In the genomic region with DNA sequence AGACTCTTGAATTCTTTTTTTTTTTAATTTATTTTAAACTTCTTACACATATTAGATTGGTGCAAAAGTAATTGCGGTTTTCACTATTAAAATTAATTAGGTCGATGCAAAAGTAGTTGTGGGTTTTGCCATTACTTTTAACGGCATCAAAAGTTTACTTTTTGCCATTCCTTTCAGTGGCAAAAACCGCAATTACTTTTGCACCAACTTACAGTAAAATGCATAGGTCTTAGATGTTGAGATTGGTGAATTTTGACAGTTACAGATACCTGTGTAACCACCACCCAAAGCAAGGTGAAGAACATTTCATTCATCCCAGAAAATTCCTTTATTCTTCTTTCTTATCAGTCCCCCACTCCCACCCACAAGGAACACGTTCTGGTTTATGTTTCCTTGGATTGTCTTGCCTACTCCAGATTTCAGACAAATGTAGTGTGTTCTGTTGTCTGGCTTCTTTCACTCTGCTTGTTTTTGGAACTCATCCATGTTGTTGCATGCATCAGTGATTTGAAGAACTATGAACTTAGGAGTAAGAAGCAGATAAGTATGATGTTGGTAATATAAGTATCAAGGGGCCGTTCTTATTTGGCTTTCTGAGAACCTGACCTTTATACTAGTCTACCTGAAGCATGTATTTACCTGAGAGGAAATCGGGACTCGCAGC, we compare ENCODE assay signal across 21 cellular contexts.
"Had no signal": no experiment of that assay in that cellular context is flagged by ENCODE, and none has a peak within 500 bp of the region (broad histone marks: within the 10 kb centered on the region; RNA-seq: fewer than 3 reads in every experiment).

No MANE protein-coding gene starts in this region.

- H3K9me3 ChIP-seq: adrenal gland, gastrocnemius medialis, thyroid gland had no signal

- H3K36me3 ChIP-seq: adrenal gland, cardiac muscle cell, gastrocnemius medialis, thyroid gland, WERI-Rb-1 had no signal

- H3K27ac ChIP-seq: adrenal gland, cardiac muscle cell, epithelial cell of prostate, gastrocnemius medialis, WERI-Rb-1 had no signal

- DNase-seq: activated CD4-positive, alpha-beta T cell treated with anti-CD3 and anti-CD28 coated beads for 36 hours; activated CD4-positive, alpha-beta T cell treated with anti-CD3 and anti-CD28 coated beads, Interleukin-2, amount 50 U/mL, for 48 hours; activated gamma-delta T cell; adrenal gland; dermis blood vessel endothelial cell; effector memory CD4-positive, alpha-beta T cell; gastrocnemius medialis; posterior cingulate gyrus; retina; stimulated activated CD4-positive, alpha-beta T cell treated with anti-CD3 and anti-CD28 coated beads, Interleukin-12 subunit alpha, Interleukin-12 subunit beta, amount 100 ng/mL, for 4 hours; stimulated activated CD4-positive, alpha-beta T cell treated with anti-CD3 and anti-CD28 coated beads, Interleukin-1b, Interleukin-23, amount 100 ng/mL, for 48 hours; stimulated activated CD8-positive, alpha-beta memory T cell treated with anti-CD3 and anti-CD28 coated beads, Interleukin-4, amount 100 ng/mL, for 48 hours; stimulated activated naive CD4-positive, alpha-beta T cell; T-helper 2 cell; WERI-Rb-1 had no signal

- H3K4me3 ChIP-seq: adrenal gland, cardiac muscle cell, gastrocnemius medialis, lung, thyroid gland had no signal

- FAIRE-seq: islet of Langerhans had no signal

- H3K27me3 ChIP-seq: adrenal gland, cardiac muscle cell, gastrocnemius medialis, thyroid gland had no signal

- ATAC-seq: activated CD4-positive, alpha-beta T cell treated with anti-CD3 and anti-CD28 coated beads for 36 hours; gastrocnemius medialis; natural killer cell treated with Interleukin-12 subunit alpha and Interleukin-12 subunit beta and Interleukin-15 and Interleukin-18, amount 100 ng/mL, for 72 hours had no signal
